Comparison of ENCODE assay signal across 1 cellular context in the genomic region with DNA sequence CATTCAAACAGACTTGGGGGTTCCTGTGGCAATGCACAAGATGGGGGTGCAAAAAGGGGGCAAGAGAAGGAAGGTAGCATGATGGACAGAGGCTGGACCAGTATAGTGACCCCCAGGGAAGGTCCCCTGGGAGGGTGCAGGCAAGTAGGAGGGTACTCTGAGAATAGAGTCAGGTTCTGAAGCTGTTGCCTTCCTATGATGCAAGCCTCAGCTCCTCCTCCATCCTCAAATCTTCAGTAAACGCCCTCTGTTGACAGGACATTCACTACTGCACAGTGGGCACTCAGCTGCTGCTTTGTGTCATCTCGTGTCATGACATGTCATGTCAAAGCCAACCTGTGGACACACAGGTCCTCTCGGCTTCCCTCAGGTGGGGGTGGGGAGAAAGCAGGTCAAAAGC.
TF ChIP-seq lines count a peak whose summit lies in the region.

No MANE protein-coding gene starts in this region.

TF ChIP-seq in HepG2, 621 proteins besides CTCF, POLR2A, EP300 and RAD21:
- peak; percentile 85 for TF ChIP-seq TGIF2 (CRISPR knock-in tag; IDR thresholded peaks at IDR 0.05)
- 0 out of 2 replicates have a peak, but pooled peaks have one; percentile 46 for TF ChIP-seq ZNF468 (CRISPR knock-in tag; IDR thresholded peaks at IDR 0.05)
- peak; percentile 87 for TF ChIP-seq RBM22 (optimal IDR thresholded peaks at IDR 0.05; ENCODE audit: low read length)
- no peak for TF ChIP-seq ZNF430 (CRISPR knock-in tag; IDR thresholded peaks at IDR 0.05)
- no peak for TF ChIP-seq ZNF251 (CRISPR knock-in tag; IDR thresholded peaks at IDR 0.05)
- TF ChIP-seq, protein P1, sequence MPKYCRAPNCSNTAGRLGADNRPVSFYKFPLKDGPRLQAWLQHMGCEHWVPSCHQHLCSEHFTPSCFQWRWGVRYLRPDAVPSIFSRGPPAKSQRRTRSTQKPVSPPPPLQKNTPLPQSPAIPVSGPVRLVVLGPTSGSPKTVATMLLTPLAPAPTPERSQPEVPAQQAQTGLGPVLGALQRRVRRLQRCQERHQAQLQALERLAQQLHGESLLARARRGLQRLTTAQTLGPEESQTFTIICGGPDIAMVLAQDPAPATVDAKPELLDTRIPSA (CRISPR knock-in tag; IDR thresholded peaks at IDR 0.05; ENCODE audit: borderline replicate concordance): no peak
- no peak for TF ChIP-seq ATF7-NPFF (CRISPR knock-in tag; IDR thresholded peaks at IDR 0.05; ENCODE audit: low read depth)
- peak; percentile 20; the same call in 1 of the 2 replicates for TF ChIP-seq ATF3 (CRISPR knock-in tag; IDR thresholded peaks at IDR 0.05)
- no peak for TF ChIP-seq ZNF30 (CRISPR knock-in tag; IDR thresholded peaks at IDR 0.05)
- no peak for TF ChIP-seq ZNF580 (CRISPR knock-in tag; IDR thresholded peaks at IDR 0.05; ENCODE audit: borderline replicate concordance, low read depth)
- TF ChIP-seq ZHX1 (CRISPR knock-in tag; IDR thresholded peaks at IDR 0.05; ENCODE audit: low read depth): 0 out of 2 replicates have a peak, but pooled peaks have one; percentile 69
- TF ChIP-seq, protein P2, sequence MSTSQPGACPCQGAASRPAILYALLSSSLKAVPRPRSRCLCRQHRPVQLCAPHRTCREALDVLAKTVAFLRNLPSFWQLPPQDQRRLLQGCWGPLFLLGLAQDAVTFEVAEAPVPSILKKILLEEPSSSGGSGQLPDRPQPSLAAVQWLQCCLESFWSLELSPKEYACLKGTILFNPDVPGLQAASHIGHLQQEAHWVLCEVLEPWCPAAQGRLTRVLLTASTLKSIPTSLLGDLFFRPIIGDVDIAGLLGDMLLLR (CRISPR knock-in tag; IDR thresholded peaks at IDR 0.05): peak; percentile 26; the same call in 1 of the 2 replicates
- peak; percentile 67 for TF ChIP-seq SAP130 (CRISPR knock-in tag; IDR thresholded peaks at IDR 0.05; ENCODE audit: low read depth)
- peak; percentile 86 for TF ChIP-seq CEBPG (CRISPR knock-in tag; IDR thresholded peaks at IDR 0.05)
- TF ChIP-seq SMC3 (IDR thresholded peaks at IDR 0.05; ENCODE audit: low read length): peak; percentile 28; the same call in 1 of the 2 replicates
- TF ChIP-seq SP4 (CRISPR knock-in tag; IDR thresholded peaks at IDR 0.05): 0 out of 2 replicates have a peak, but pooled peaks have one; percentile 31
- no peak for TF ChIP-seq HNF1B (CRISPR knock-in tag; IDR thresholded peaks at IDR 0.05)
- TF ChIP-seq CEBPB (IDR thresholded peaks at IDR 0.05; ENCODE audit: borderline replicate concordance, low read depth, low read length): peak; percentile 76; the same call in 1 of the 2 replicates
- no peak for TF ChIP-seq FOXA1 (IDR thresholded peaks at IDR 0.05)
- peak; percentile 80 for TF ChIP-seq FOXA1 (CRISPR knock-in tag; IDR thresholded peaks at IDR 0.05)
- TF ChIP-seq TFAP4 (IDR thresholded peaks at IDR 0.05; ENCODE audit: borderline replicate concordance, low read depth): peak; percentile 62; the same call in 1 of the 2 replicates
- TF ChIP-seq, protein P3, sequence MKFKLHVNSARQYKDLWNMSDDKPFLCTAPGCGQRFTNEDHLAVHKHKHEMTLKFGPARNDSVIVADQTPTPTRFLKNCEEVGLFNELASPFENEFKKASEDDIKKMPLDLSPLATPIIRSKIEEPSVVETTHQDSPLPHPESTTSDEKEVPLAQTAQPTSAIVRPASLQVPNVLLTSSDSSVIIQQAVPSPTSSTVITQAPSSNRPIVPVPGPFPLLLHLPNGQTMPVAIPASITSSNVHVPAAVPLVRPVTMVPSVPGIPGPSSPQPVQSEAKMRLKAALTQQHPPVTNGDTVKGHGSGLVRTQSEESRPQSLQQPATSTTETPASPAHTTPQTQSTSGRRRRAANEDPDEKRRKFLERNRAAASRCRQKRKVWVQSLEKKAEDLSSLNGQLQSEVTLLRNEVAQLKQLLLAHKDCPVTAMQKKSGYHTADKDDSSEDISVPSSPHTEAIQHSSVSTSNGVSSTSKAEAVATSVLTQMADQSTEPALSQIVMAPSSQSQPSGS (CRISPR knock-in tag; IDR thresholded peaks at IDR 0.05): peak; percentile 14; the same call in 1 of the 2 replicates
- 0 out of 2 replicates have a peak, but pooled peaks have one; percentile 26 for TF ChIP-seq FOXC1 (CRISPR knock-in tag; IDR thresholded peaks at IDR 0.05; ENCODE audit: borderline replicate concordance)
TF ChIP-seq in HepG2: peak in this region for 15.
